8 cellular contexts compared by ENCODE assay signal in the genomic region with DNA sequence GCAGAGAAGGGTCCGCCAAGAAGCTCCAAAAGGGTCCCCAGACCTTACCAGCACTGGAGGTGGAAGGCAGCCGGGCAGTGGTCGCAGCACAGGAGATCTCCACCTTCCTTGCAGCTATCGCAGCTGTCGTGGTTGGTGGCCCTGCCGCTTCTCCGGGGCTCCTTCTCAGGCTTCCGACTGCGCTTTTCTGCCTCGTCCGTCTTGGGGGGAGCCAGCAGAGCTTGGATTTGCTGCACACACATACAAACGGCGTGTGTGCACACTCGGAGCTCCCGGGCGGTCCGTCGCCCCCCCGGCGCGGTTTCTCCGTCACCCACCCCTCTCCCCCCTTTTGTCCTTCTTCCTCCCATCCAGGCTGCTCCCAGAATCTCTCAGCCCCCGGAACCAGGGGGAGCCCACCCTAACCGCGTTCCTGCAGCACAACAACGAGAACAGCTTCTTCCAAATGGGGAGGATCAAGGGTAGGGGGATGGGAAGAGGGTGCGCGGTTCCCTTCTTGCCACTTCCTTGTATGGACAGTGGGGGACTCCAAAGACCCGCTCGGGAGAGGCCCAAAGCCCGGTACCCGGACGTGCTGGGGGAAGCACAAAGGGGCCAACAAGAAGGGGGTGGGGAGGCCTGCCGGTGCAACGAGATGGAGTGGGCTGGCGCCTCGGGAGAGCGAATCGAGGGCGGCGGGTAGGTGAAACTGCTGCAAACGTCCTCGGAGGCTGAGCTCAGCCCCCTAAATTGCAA.
DNase-seq lines count a peak whose midpoint lies in the region; ATAC-seq and TF ChIP-seq lines count a peak whose summit lies in the region.

No MANE protein-coding gene starts in this region.

- H3K4me2 ChIP-seq in Loucy (ENCODE audit: low read depth, low read length, poor library complexity, severe bottlenecking) = peak overlapping the region; percentile 87

- H4K20me1 ChIP-seq in Loucy (ENCODE audit: insufficient read depth, low read length, poor library complexity, severe bottlenecking) = peaks cover 63% of the 10 kb centered on the region

- no peaks in the 10 kb centered on the region for H3K9me2 ChIP-seq in Loucy (replicated peaks; ENCODE audit: low read depth, low read length)

- H3K79me2 ChIP-seq in Loucy (ENCODE audit: insufficient read depth, low read length) = peaks cover 60% of the 10 kb centered on the region

- H3K27ac ChIP-seq in WERI-Rb-1 = peak overlapping the region; percentile 77
- H3K27ac ChIP-seq in layer of hippocampus (ENCODE audit: low read depth, low read length) = peak overlapping the region; percentile 87

- H3K36me3 ChIP-seq in Loucy (ENCODE audit: insufficient read depth, low read length) (no peaks in the 10 kb centered on the region), WERI-Rb-1 (peaks cover 42% of the 10 kb centered on the region)

- peak; percentile 69 for DNase-seq in D341Med (ENCODE audit: low spot score)
- DNase-seq in WERI-Rb-1 = peak; percentile 69
- peak; percentile 56 for DNase-seq in central memory CD4-positive, alpha-beta T cell
- peak; percentile 10 to 39 for DNase-seq in stimulated activated CD4-positive, alpha-beta T cell treated with anti-CD3 and anti-CD28 coated beads, Interleukin-1b, Interleukin-23, amount 100 ng/mL, for 4 hours (ENCODE audit: low read depth in 2 of 2)

- no peaks in the 10 kb centered on the region for H3K27me3 ChIP-seq in Loucy (ENCODE audit: insufficient read depth, low read length, poor library complexity, severe bottlenecking)
- H3K27me3 ChIP-seq in WERI-Rb-1 (ENCODE audit: insufficient read depth, low read depth, severe bottlenecking) = no peaks in the 10 kb centered on the region
- no peaks in the 10 kb centered on the region for H3K27me3 ChIP-seq in layer of hippocampus (ENCODE audit: control insufficient read depth, insufficient read depth, low read length)

- H2AFZ ChIP-seq in Loucy (ENCODE audit: low read length) = peak overlapping the region; percentile 52

- H3K9ac ChIP-seq in Loucy (ENCODE audit: low read depth, low read length, poor library complexity, severe bottlenecking) = peak overlapping the region; percentile 89

- H3K9me3 ChIP-seq in Loucy (ENCODE audit: insufficient read depth, low read depth, low read length) (no peaks in the 10 kb centered on the region), WERI-Rb-1 (ENCODE audit: severe bottlenecking) (no peaks in the 10 kb centered on the region)

- H3K4me1 ChIP-seq in Loucy (ENCODE audit: insufficient read depth, low read length, poor library complexity, severe bottlenecking) = peaks cover 39% of the 10 kb centered on the region

- H3F3A ChIP-seq in Loucy (ENCODE audit: low read depth) = no peaks in the 10 kb centered on the region

- no peak for ATAC-seq in GM21825 (IDR thresholded peaks at IDR 0.05; ENCODE audit: unreplicated experiment)
- ATAC-seq in HG03196 (IDR thresholded peaks at IDR 0.05; ENCODE audit: unreplicated experiment) = no peak

- peak overlapping the region; percentile 94 for H3K4me3 ChIP-seq in Loucy (ENCODE audit: low read length, poor library complexity, severe bottlenecking)
- peak overlapping the region; percentile 91 for H3K4me3 ChIP-seq in WERI-Rb-1 (ENCODE audit: low read depth, low read length)

- TF ChIP-seq CTCF in Loucy (conservative IDR thresholded peaks at IDR 0.05; ENCODE audit: low read length) = no peak
- no peak for TF ChIP-seq CTCF in WERI-Rb-1 (IDR thresholded peaks at IDR 0.05; ENCODE audit: low read depth, low read length)
